ENCODE assay signal across 8 cellular contexts in genomic region chr7:44240983-44241510, GRCh38. TPM values are rescaled to one million over a fixed set of nuclear protein-coding genes. Genes with fewer than 3 reads are reported as not detected.
DNase-seq lines count a peak whose midpoint lies in the region; ATAC-seq and TF ChIP-seq lines count a peak whose summit lies in the region.

No MANE protein-coding gene starts in this region.

- H3K9ac ChIP-seq in Karpas-422 (ENCODE audit: low read length) (peak overlapping the region; percentile 60), neural cell (ENCODE audit: low read length) (no peak overlapping the region), stomach smooth muscle (ENCODE audit: low read length in 2 of 2) (no peak overlapping the region)

- no peaks in the 10 kb centered on the region for H3K36me3 ChIP-seq in Karpas-422 (ENCODE audit: insufficient read depth, low read length)
- no peaks in the 10 kb centered on the region for H3K36me3 ChIP-seq in neural cell (ENCODE audit: insufficient read depth, low read length)
- no peaks in the 10 kb centered on the region for H3K36me3 ChIP-seq in stomach smooth muscle (ENCODE audit: control insufficient read depth in 2 of 2, insufficient read depth in 2 of 2, low read length in 2 of 2)

- H3K4me1 Mint-ChIP-seq in CD14-positive monocyte, result peaks cover 5% of the 10 kb centered on the region
- H3K4me1 Mint-ChIP-seq in activated T-cell treated with anti-CD3 and anti-CD28 coated beads, Interleukin-2, amount 50 U/mL, for 72 hours (ENCODE audit: low read depth), result no peaks in the 10 kb centered on the region

- DNase-seq in CD14-positive monocyte (ENCODE audit: low spot score) (peak; percentile 72), Karpas-422 (peak; percentile 88), RPMI7951 (ENCODE audit: low read depth) (peak; percentile 84), fibroblast of mammary gland (ENCODE audit: low read depth) (peak; percentile 82)
- peak; percentile 73 to 78 for DNase-seq in activated T-cell treated with anti-CD3 and anti-CD28 coated beads, Interleukin-2, amount 50 U/mL, for 72 hours

- peak; percentile 62 for TF ChIP-seq CTCF in CD14-positive monocyte (IDR thresholded peaks at IDR 0.05)
- TF ChIP-seq CTCF in fibroblast of mammary gland (conservative IDR thresholded peaks at IDR 0.05; ENCODE audit: control insufficient read depth, insufficient read depth, low read depth, low read length), result peak; percentile 87
- peak; percentile 50 for TF ChIP-seq CTCF in neural cell (IDR thresholded peaks at IDR 0.05; ENCODE audit: poor library complexity, severe bottlenecking)

- no peaks in the 10 kb centered on the region for H3F3A ChIP-seq in neural cell (ENCODE audit: insufficient read depth, low read length, poor library complexity, severe bottlenecking)

- H3K27me3 ChIP-seq in Karpas-422 (ENCODE audit: low read length) (no peaks in the 10 kb centered on the region), neural cell (ENCODE audit: insufficient read depth, low read depth, low read length) (no peaks in the 10 kb centered on the region), stomach smooth muscle (ENCODE audit: control insufficient read depth in 1 of 2, insufficient read depth in 2 of 2, low read length in 2 of 2) (peaks cover 0 to 4% of the 10 kb centered on the region in 2 donors)

- TF ChIP-seq EP300 in neural cell (conservative IDR thresholded peaks at IDR 0.05; ENCODE audit: poor library complexity, severe bottlenecking), result no peak

- H2AFZ ChIP-seq in Karpas-422 (ENCODE audit: low read length), result peak overlapping the region; percentile 88; the same call in 1 of the 2 replicates
- no peak overlapping the region for H2AFZ ChIP-seq in neural cell (ENCODE audit: low read depth, low read length)

- peak; percentile 83 for ATAC-seq in GM19438 (IDR thresholded peaks at IDR 0.05; ENCODE audit: low read depth, unreplicated experiment)
- ATAC-seq in activated T-cell treated with anti-CD3 and anti-CD28 coated beads, Interleukin-2, amount 50 U/mL, for 72 hours (replicated peaks in 1 of 2), result peak; percentile 88 to 92

- H3K27ac ChIP-seq in Karpas-422 (ENCODE audit: low read length) (no peak overlapping the region), neural cell (ENCODE audit: low read length) (no peak overlapping the region), stomach smooth muscle (ENCODE audit: low read length) (no peak overlapping the region)

- H3K4me3 Mint-ChIP-seq in CD14-positive monocyte, result peak overlapping the region; percentile 56 to 84
- peak overlapping the region; percentile 52 to 73 for H3K4me3 Mint-ChIP-seq in activated T-cell treated with anti-CD3 and anti-CD28 coated beads, Interleukin-2, amount 50 U/mL, for 72 hours

- intact Hi-C loops in CD14-positive monocyte (cut with micrococcal nuclease), result loop anchor here in 1 of 2 donors (5.0 kb wide), 1 partner anchor 236 kb away; no protein-coding TSS in a partner anchor

- H3K9me3 Mint-ChIP-seq in CD14-positive monocyte, result no peaks in the 10 kb centered on the region
- H3K9me3 Mint-ChIP-seq in activated T-cell treated with anti-CD3 and anti-CD28 coated beads, Interleukin-2, amount 50 U/mL, for 72 hours, result no peaks in the 10 kb centered on the region

- H3K9me3 ChIP-seq in Karpas-422 (ENCODE audit: low read length) (no peaks in the 10 kb centered on the region), neural cell (ENCODE audit: low read length) (no peaks in the 10 kb centered on the region), stomach smooth muscle (ENCODE audit: control insufficient read depth in 2 of 2, low read length in 2 of 2) (no peaks in the 10 kb centered on the region)

- H3K4me3 ChIP-seq in Karpas-422 (ENCODE audit: low read length), result peak overlapping the region; percentile 54; the same call in 1 of the 2 replicates
- H3K4me3 ChIP-seq in fibroblast of mammary gland (ENCODE audit: control insufficient read depth, low read depth, low read length), result peak overlapping the region; percentile 5
- H3K4me3 ChIP-seq in neural cell (ENCODE audit: low read length), result no peak overlapping the region
- peak overlapping the region; percentile 49 to 65 for H3K4me3 ChIP-seq in stomach smooth muscle (ENCODE audit: low read length in 2 of 2)

- H3K79me2 ChIP-seq in Karpas-422 (ENCODE audit: low read length) (no peaks in the 10 kb centered on the region), neural cell (replicated peaks; ENCODE audit: insufficient read depth, low read length) (no peaks in the 10 kb centered on the region)

- H4K20me1 ChIP-seq in Karpas-422 (ENCODE audit: insufficient read depth, low read depth, low read length) (no peaks in the 10 kb centered on the region), neural cell (ENCODE audit: insufficient read depth) (no peaks in the 10 kb centered on the region)

- peaks cover 0 to 5% (median 3%) of the 10 kb centered on the region in 3 donors for H3K27me3 Mint-ChIP-seq in CD14-positive monocyte (ENCODE audit: low read depth in 3 of 3)
- no peaks in the 10 kb centered on the region for H3K27me3 Mint-ChIP-seq in activated T-cell treated with anti-CD3 and anti-CD28 coated beads, Interleukin-2, amount 50 U/mL, for 72 hours (ENCODE audit: low read depth)

- H3K27ac Mint-ChIP-seq in CD14-positive monocyte, result peak overlapping the region in 2 of 7 donors; percentile 42 to 61
- peak overlapping the region; percentile 85 for H3K27ac Mint-ChIP-seq in activated T-cell treated with anti-CD3 and anti-CD28 coated beads, Interleukin-2, amount 50 U/mL, for 72 hours

- H3K9me2 ChIP-seq in Karpas-422 (replicated peaks; ENCODE audit: insufficient read depth, low read length) (no peaks in the 10 kb centered on the region), neural cell (ENCODE audit: insufficient read depth, low read length) (no peaks in the 10 kb centered on the region)

- H3K4me2 ChIP-seq in Karpas-422 (ENCODE audit: low read depth, low read length, poor library complexity, severe bottlenecking) (peak overlapping the region; percentile 61), neural cell (ENCODE audit: low read length) (no peak overlapping the region)

- no peaks in the 10 kb centered on the region for H3K36me3 Mint-ChIP-seq in CD14-positive monocyte
- no peaks in the 10 kb centered on the region for H3K36me3 Mint-ChIP-seq in activated T-cell treated with anti-CD3 and anti-CD28 coated beads, Interleukin-2, amount 50 U/mL, for 72 hours (ENCODE audit: insufficient read depth in 2 of 2)

- peak; percentile 51 for TF ChIP-seq RAD21 in neural cell (conservative IDR thresholded peaks at IDR 0.05)

- peaks cover 5% of the 10 kb centered on the region; the same call in 1 of the 2 replicates for H3K4me1 ChIP-seq in Karpas-422 (ENCODE audit: low read length)
- peaks cover 6% of the 10 kb centered on the region for H3K4me1 ChIP-seq in stomach smooth muscle (ENCODE audit: control insufficient read depth, insufficient read depth, low read length)

TF ChIP-seq in neural cell, 6 proteins besides CTCF, POLR2A, EP300 and RAD21:
- TF ChIP-seq EZH2 (IDR thresholded peaks at IDR 0.05; ENCODE audit: borderline replicate concordance, insufficient read depth, low read length, poor library complexity, severe bottlenecking) (no peak), MXI1 (conservative IDR thresholded peaks at IDR 0.05; ENCODE audit: poor library complexity, severe bottlenecking) (no peak), REST (IDR thresholded peaks at IDR 0.05; ENCODE audit: borderline replicate concordance) (no peak), TAF1 (IDR thresholded peaks at IDR 0.05; ENCODE audit: low read depth) (no peak), POLR2AphosphoS5 (IDR thresholded peaks at IDR 0.05) (no peak), SMC3 (conservative IDR thresholded peaks at IDR 0.05; ENCODE audit: poor library complexity) (peak; percentile 54)

RNA-seq across cellular contexts. Expression of gene YKT6, which starts 40.3 kb away (rescaled TPM):
- 10 to 100 TPM; 26.4 to 35.2 TPM for polyA plus RNA-seq in CD14-positive monocyte
- 63.1 and 88.6 TPM in 2 replicates for total RNA-seq in Karpas-422 (2014; rRNA removed; shearing (Covaris generic); ENCODE audit: low replicate concordance)
- total RNA-seq in RPMI7951 (2014; rRNA removed; shearing (Covaris generic)), result 118 and 143 TPM in 2 replicates
- total RNA-seq in activated T-cell treated with anti-CD3 and anti-CD28 coated beads, Interleukin-2, amount 50 U/mL, for 72 hours, result 10 to 100 TPM; 66.0 to 72.3 TPM
- 93.4 and 114 TPM in 2 replicates for polyA plus RNA-seq in neural cell
- 111 and 112 TPM in 2 replicates for polyA minus RNA-seq in neural cell

RNA-seq across cellular contexts. Expression of gene GCK, which starts 51.8 kb away (rescaled TPM):
- polyA plus RNA-seq in CD14-positive monocyte (not detected), neural cell (7.4 and 9.0 TPM in 2 replicates)
- not detected in 2 replicates for total RNA-seq in Karpas-422 (2014; rRNA removed; shearing (Covaris generic); ENCODE audit: low replicate concordance)
- 2.4 and 2.6 TPM in 2 replicates for total RNA-seq in RPMI7951 (2014; rRNA removed; shearing (Covaris generic))
- total RNA-seq in activated T-cell treated with anti-CD3 and anti-CD28 coated beads, Interleukin-2, amount 50 U/mL, for 72 hours, result 1 to 10 TPM in 1 of 2 donors, under 1 TPM in 1; 0.67 to 1.3 TPM
- 7.5 and 9.1 TPM in 2 replicates for polyA minus RNA-seq in neural cell
